In genomic region chr13:48486836-48487235, GRCh38 we compare ENCODE assay signal across 16 cellular contexts.
"Had no signal": no experiment of that assay in that cellular context is flagged by ENCODE, and none has a peak within 500 bp of the region (broad histone marks: within the 10 kb centered on the region; RNA-seq: fewer than 3 reads in every experiment).

No MANE protein-coding gene starts in this region.

- ATAC-seq: body of pancreas; gastrocnemius medialis; heart right ventricle; pancreas; stimulated activated naive CD8-positive, alpha-beta T cell treated with anti-CD3 and anti-CD28 coated beads, Interleukin-15, Interleukin-2, amounts not matched to agents 100 U/mL and 50 U/mL, for 24 hours had no signal

- H3K9me3 ChIP-seq: body of pancreas, gastrocnemius medialis, pancreas, upper lobe of left lung had no signal

- H3K4me3 ChIP-seq: body of pancreas, gastrocnemius medialis, heart right ventricle, pancreas, upper lobe of left lung had no signal

- H3K27ac ChIP-seq: body of pancreas, epithelial cell of prostate, gastrocnemius medialis, pancreas, upper lobe of left lung had no signal

- H3K27me3 ChIP-seq: body of pancreas, gastrocnemius medialis, heart right ventricle, pancreas, upper lobe of left lung had no signal

- H3K36me3 ChIP-seq: gastrocnemius medialis, pancreas had no signal

- DNase-seq: activated CD4-positive, alpha-beta T cell treated with anti-CD3 and anti-CD28 coated beads for 1 hour; activated CD8-positive, alpha-beta memory T cell treated with anti-CD3 and anti-CD28 coated beads for 24 hours; amniotic stem cell; body of pancreas; central memory CD4-positive, alpha-beta T cell; cortex of kidney; effector memory CD4-positive, alpha-beta T cell; gastrocnemius medialis; heart right ventricle; kidney; mesendoderm; pancreas; stimulated activated CD4-positive, alpha-beta T cell treated with anti-CD3 and anti-CD28 coated beads, Interleukin-2, amount 100 ng/mL, for 48 hours; stimulated activated naive CD8-positive, alpha-beta T cell treated with anti-CD3 and anti-CD28 coated beads, Interleukin-15, Interleukin-2, amounts not matched to agents 100 U/mL and 50 U/mL, for 24 hours; upper lobe of left lung had no signal

- H3K4me1 ChIP-seq: body of pancreas, pancreas had no signal
